Comparison of ENCODE assay signal across 19 cellular contexts in genomic region chr9:92635760-92636159, GRCh38.
"Had no signal": no experiment of that assay in that cellular context is flagged by ENCODE, and none has a peak within 500 bp of the region (broad histone marks: within the 10 kb centered on the region; RNA-seq: fewer than 3 reads in every experiment).

No MANE protein-coding gene starts in this region.

- H3K27ac Mint-ChIP-seq: activated B cell treated with CpG ODN at 0.5 μM for 24 hours; activated CD8-positive, alpha-beta T cell treated with anti-CD3 and anti-CD28 coated beads for 36 hours; activated naive CD8-positive, alpha-beta T cell treated with anti-CD3 and anti-CD28 coated beads, Interleukin-2, amount 50 U/mL, for 24 hours; activated T-helper 17 cell treated with anti-CD3 and anti-CD28 coated beads, Interleukin-2, amount 50 U/mL, for 72 hours; progenitor cell of endocrine pancreas; T-cell had no signal

- H3K27ac ChIP-seq: foreskin keratinocyte, left lung had no signal

- H3K4me1 ChIP-seq: foreskin keratinocyte, left lung had no signal

- H3K4me3 Mint-ChIP-seq: activated B cell treated with CpG ODN at 0.5 μM for 24 hours; activated CD8-positive, alpha-beta T cell treated with anti-CD3 and anti-CD28 coated beads for 36 hours; activated naive CD8-positive, alpha-beta T cell treated with anti-CD3 and anti-CD28 coated beads, Interleukin-2, amount 50 U/mL, for 24 hours; activated T-helper 17 cell treated with anti-CD3 and anti-CD28 coated beads, Interleukin-2, amount 50 U/mL, for 72 hours; brain; neural crest cell; T-cell had no signal

- DNase-seq: activated B cell treated with CpG ODN at 0.5 μM for 24 hours; activated CD4-positive, alpha-beta T cell treated with anti-CD3 and anti-CD28 coated beads for 4 hours; activated CD8-positive, alpha-beta T cell treated with anti-CD3 and anti-CD28 coated beads for 36 hours; activated naive CD4-positive, alpha-beta T cell; activated naive CD8-positive, alpha-beta T cell treated with anti-CD3 and anti-CD28 coated beads, Interleukin-2, amount 50 U/mL, for 24 hours; anterior cingulate cortex; caudate nucleus; foreskin keratinocyte; glutamatergic neuron; hippocampal formation; stimulated activated CD4-positive, alpha-beta T cell treated with anti-CD3 and anti-CD28 coated beads, Interleukin-15, amount 100 ng/mL, for 24 hours; stimulated activated CD4-positive, alpha-beta T cell treated with anti-CD3 and anti-CD28 coated beads, Interleukin-2, amount 100 ng/mL, for 48 hours; T-cell had no signal

- H3K4me3 ChIP-seq: dorsolateral prefrontal cortex, left lung had no signal

- H3K4me1 Mint-ChIP-seq: activated B cell treated with CpG ODN at 0.5 μM for 24 hours; activated T-helper 17 cell treated with anti-CD3 and anti-CD28 coated beads, Interleukin-2, amount 50 U/mL, for 72 hours; T-cell had no signal

- H3K9me3 ChIP-seq: left lung had no signal

- H3K27me3 ChIP-seq: dorsolateral prefrontal cortex, foreskin keratinocyte, left lung had no signal

- H3K27me3 Mint-ChIP-seq: activated B cell treated with CpG ODN at 0.5 μM for 24 hours; activated CD8-positive, alpha-beta T cell treated with anti-CD3 and anti-CD28 coated beads for 36 hours; activated naive CD8-positive, alpha-beta T cell treated with anti-CD3 and anti-CD28 coated beads, Interleukin-2, amount 50 U/mL, for 24 hours; activated T-helper 17 cell treated with anti-CD3 and anti-CD28 coated beads, Interleukin-2, amount 50 U/mL, for 72 hours; brain; progenitor cell of endocrine pancreas; T-cell had no signal

- ATAC-seq: activated CD8-positive, alpha-beta T cell treated with anti-CD3 and anti-CD28 coated beads for 36 hours; activated naive CD8-positive, alpha-beta T cell treated with anti-CD3 and anti-CD28 coated beads, Interleukin-2, amount 50 U/mL, for 24 hours; activated T-helper 17 cell treated with anti-CD3 and anti-CD28 coated beads, Interleukin-2, amount 50 U/mL, for 72 hours; foreskin keratinocyte; T-cell had no signal

- H3K9me3 Mint-ChIP-seq: activated B cell treated with CpG ODN at 0.5 μM for 24 hours; activated CD8-positive, alpha-beta T cell treated with anti-CD3 and anti-CD28 coated beads for 36 hours; activated naive CD8-positive, alpha-beta T cell treated with anti-CD3 and anti-CD28 coated beads, Interleukin-2, amount 50 U/mL, for 24 hours; activated T-helper 17 cell treated with anti-CD3 and anti-CD28 coated beads, Interleukin-2, amount 50 U/mL, for 72 hours; brain; neural crest cell; T-cell had no signal
